In the genomic region with DNA sequence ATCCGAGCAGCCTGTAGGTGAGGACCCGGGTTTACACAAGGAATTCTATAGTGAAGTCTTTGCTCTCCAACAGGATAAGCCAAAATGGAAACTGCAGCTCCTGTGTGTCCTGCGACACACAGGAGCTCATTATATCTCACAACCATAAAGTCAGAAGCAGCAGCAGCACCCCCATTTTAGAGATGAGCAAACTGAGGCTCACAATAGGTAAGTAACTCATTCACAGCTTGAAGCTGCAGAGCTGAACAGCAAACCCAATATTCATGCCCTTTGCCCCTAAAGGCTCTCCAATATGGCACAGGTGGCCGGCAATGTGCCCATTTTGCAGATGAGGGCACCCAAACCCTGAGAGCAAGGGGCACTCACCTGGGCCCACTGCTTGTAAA, we compare ENCODE assay signal across 1 cellular context.
TF ChIP-seq lines count a peak whose summit lies in the region.

No MANE protein-coding gene starts in this region.

TF ChIP-seq in HepG2, 621 proteins besides CTCF, POLR2A, EP300 and RAD21:
- TF ChIP-seq ZNF556 (CRISPR knock-in tag; IDR thresholded peaks at IDR 0.05; ENCODE audit: borderline replicate concordance) = no peak
- no peak for TF ChIP-seq TBL1XR1 (IDR thresholded peaks at IDR 0.05; ENCODE audit: borderline replicate concordance, low read length, partially characterized antibody)
- no peak for TF ChIP-seq KDM6A (CRISPR knock-in tag; IDR thresholded peaks at IDR 0.05; ENCODE audit: low read depth)
- TF ChIP-seq, protein P1, sequence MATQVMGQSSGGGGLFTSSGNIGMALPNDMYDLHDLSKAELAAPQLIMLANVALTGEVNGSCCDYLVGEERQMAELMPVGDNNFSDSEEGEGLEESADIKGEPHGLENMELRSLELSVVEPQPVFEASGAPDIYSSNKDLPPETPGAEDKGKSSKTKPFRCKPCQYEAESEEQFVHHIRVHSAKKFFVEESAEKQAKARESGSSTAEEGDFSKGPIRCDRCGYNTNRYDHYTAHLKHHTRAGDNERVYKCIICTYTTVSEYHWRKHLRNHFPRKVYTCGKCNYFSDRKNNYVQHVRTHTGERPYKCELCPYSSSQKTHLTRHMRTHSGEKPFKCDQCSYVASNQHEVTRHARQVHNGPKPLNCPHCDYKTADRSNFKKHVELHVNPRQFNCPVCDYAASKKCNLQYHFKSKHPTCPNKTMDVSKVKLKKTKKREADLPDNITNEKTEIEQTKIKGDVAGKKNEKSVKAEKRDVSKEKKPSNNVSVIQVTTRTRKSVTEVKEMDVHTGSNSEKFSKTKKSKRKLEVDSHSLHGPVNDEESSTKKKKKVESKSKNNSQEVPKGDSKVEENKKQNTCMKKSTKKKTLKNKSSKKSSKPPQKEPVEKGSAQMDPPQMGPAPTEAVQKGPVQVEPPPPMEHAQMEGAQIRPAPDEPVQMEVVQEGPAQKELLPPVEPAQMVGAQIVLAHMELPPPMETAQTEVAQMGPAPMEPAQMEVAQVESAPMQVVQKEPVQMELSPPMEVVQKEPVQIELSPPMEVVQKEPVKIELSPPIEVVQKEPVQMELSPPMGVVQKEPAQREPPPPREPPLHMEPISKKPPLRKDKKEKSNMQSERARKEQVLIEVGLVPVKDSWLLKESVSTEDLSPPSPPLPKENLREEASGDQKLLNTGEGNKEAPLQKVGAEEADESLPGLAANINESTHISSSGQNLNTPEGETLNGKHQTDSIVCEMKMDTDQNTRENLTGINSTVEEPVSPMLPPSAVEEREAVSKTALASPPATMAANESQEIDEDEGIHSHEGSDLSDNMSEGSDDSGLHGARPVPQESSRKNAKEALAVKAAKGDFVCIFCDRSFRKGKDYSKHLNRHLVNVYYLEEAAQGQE (IDR thresholded peaks at IDR 0.05; ENCODE audit: borderline replicate concordance in 1 of 2, low read depth in 1 of 2, low read length in 2 of 2) = no peak
- TF ChIP-seq ZNF629 (CRISPR knock-in tag; conservative IDR thresholded peaks at IDR 0.05) = peak; percentile 87
- no peak for TF ChIP-seq REL (CRISPR knock-in tag; conservative IDR thresholded peaks at IDR 0.05)
